Comparison of ENCODE assay signal across 11 cellular contexts in genomic region chr5:135887881-135888614, GRCh38. TPM values are rescaled to one million over a fixed set of nuclear protein-coding genes. Genes with fewer than 3 reads are reported as not detected.
DNase-seq lines count a peak whose midpoint lies in the region; ATAC-seq and TF ChIP-seq lines count a peak whose summit lies in the region.
"Had no signal": no experiment of that assay in that cellular context is flagged by ENCODE, and none has a peak within 500 bp of the region (broad histone marks: within the 10 kb centered on the region; RNA-seq: fewer than 3 reads in every experiment).

No MANE protein-coding gene starts in this region.

- H3K79me2 ChIP-seq in mammary epithelial cell (ENCODE audit: insufficient read depth, low read length), result no peaks in the 10 kb centered on the region

- TF ChIP-seq CTCF in CD8-positive, alpha-beta T cell (IDR thresholded peaks at IDR 0.05), result no peak
- TF ChIP-seq CTCF in mammary epithelial cell (conservative IDR thresholded peaks at IDR 0.05 in 1 of 2, IDR thresholded peaks at IDR 0.05 in 1 of 2; ENCODE audit: extremely low read depth in 1 of 2, insufficient read depth in 1 of 2, low read depth in 1 of 2, low read length in 2 of 2) (no peak), lower lobe of right lung (IDR thresholded peaks at IDR 0.05) (no peak), coronary artery (IDR thresholded peaks at IDR 0.05) (no peak)

- BruUV-seq in mammary epithelial cell (replicated peaks; lab: Mats Ljungman, UMichigan), result no TSS peak

- H3K9me3 Mint-ChIP-seq in CD8-positive, alpha-beta T cell, result no peaks in the 10 kb centered on the region
- H3K9me3 Mint-ChIP-seq: activated CD4-positive, alpha-beta memory T cell treated with anti-CD3 and anti-CD28 coated beads, Interleukin-2, amount 10 ng/mL, durations not matched to agents 7 days and 5 days; central memory CD8-positive, alpha-beta T cell had no signal

- DNase-seq in CD8-positive, alpha-beta T cell, result no peak
- no peak for DNase-seq in mammary epithelial cell
- DNase-seq in lower lobe of right lung, result no peak
- no peak for DNase-seq in coronary artery (ENCODE audit: low spot score)
- no peak for DNase-seq in hippocampal formation (lab: John Stamatoyannopoulos, UW)

- H3K27me3 ChIP-seq in CD8-positive, alpha-beta T cell (ENCODE audit: insufficient read depth, low read length), result no peaks in the 10 kb centered on the region
- H3K27me3 ChIP-seq in HUES6 (ENCODE audit: control insufficient read depth, insufficient read depth, low read length) (peaks cover 27% of the 10 kb centered on the region), mammary epithelial cell (ENCODE audit: insufficient read depth, low read length) (no peaks in the 10 kb centered on the region), lower lobe of right lung (ENCODE audit: low read depth) (peaks cover 14% of the 10 kb centered on the region)

- dilution Hi-C loops in mammary epithelial cell (cut with HindIII; ENCODE audit: low sequenced_read_pairs), result loop anchor here (25.0 kb wide), 1 partner anchor 324 kb away; no protein-coding TSS in a partner anchor

- no peak overlapping the region for H3K27ac ChIP-seq in CD8-positive, alpha-beta T cell (ENCODE audit: low read depth, low read length)
- no peak overlapping the region for H3K27ac ChIP-seq in HUES6 (ENCODE audit: low read depth, low read length)
- H3K27ac ChIP-seq in mammary epithelial cell (ENCODE audit: insufficient read depth, low read depth, low read length), result no peak overlapping the region
- H3K27ac ChIP-seq in lower lobe of right lung, result no peak overlapping the region
- no peak overlapping the region for H3K27ac ChIP-seq in coronary artery

- H3K36me3 Mint-ChIP-seq in CD8-positive, alpha-beta T cell, result no peaks in the 10 kb centered on the region

- intact Hi-C loops in CD8-positive, alpha-beta T cell (cut with DNase I, micrococcal nuclease), result loop anchor here (1.0 to 5.0 kb wide), 6 partner anchors 175 to 1609 kb away; partner anchors contain the start of gene SPOCK1 (in 1 of the 2)
- intact Hi-C loops in mammary epithelial cell (cut with micrococcal nuclease) (loop anchor here (1.0 to 10.0 kb wide), 7 partner anchors 57 to 887 kb away; no protein-coding TSS in a partner anchor), lower lobe of right lung (cut with DNase I) (loop anchor here (5.0 kb wide), 1 partner anchor 324 kb away; no protein-coding TSS in a partner anchor)

- 90% methylated on average over 13 of the region's 13 CpGs for WGBS in mammary epithelial cell (ENCODE audit: low coverage, missing lambda C conversion rate)

- H3K9ac ChIP-seq in HUES6 (ENCODE audit: low read length) (no peak overlapping the region), mammary epithelial cell (ENCODE audit: insufficient read depth, low read length) (no peak overlapping the region)

- H2AFZ ChIP-seq in mammary epithelial cell (ENCODE audit: low read depth, low read length), result peak overlapping the region; percentile 40

- H3K4me2 ChIP-seq in mammary epithelial cell (ENCODE audit: insufficient read depth, low read depth, low read length), result no peak overlapping the region

- H4K20me1 ChIP-seq in mammary epithelial cell (ENCODE audit: insufficient read depth, low read length), result no peaks in the 10 kb centered on the region

- H3K9me3 ChIP-seq in CD8-positive, alpha-beta T cell (ENCODE audit: low read length), result no peaks in the 10 kb centered on the region
- no peaks in the 10 kb centered on the region for H3K9me3 ChIP-seq in HUES6 (ENCODE audit: control insufficient read depth, insufficient read depth, low read depth, low read length)
- H3K9me3 ChIP-seq in mammary epithelial cell (replicated peaks; ENCODE audit: insufficient read depth, low read length), result no peaks in the 10 kb centered on the region
- H3K9me3 ChIP-seq in lower lobe of right lung, result no peaks in the 10 kb centered on the region

- H3K27me3 Mint-ChIP-seq in CD8-positive, alpha-beta T cell (ENCODE audit: low read depth), result peaks cover 13% of the 10 kb centered on the region

- ATAC-seq in CD8-positive, alpha-beta T cell, result no peak
- ATAC-seq in lower lobe of right lung (peak; percentile 35 to 45), HG02798 (IDR thresholded peaks at IDR 0.05; ENCODE audit: poor library complexity, unreplicated experiment) (no peak), HG03457 (IDR thresholded peaks at IDR 0.05; ENCODE audit: unreplicated experiment) (no peak)

- CTCF ChIA-PET in CD8-positive, alpha-beta T cell (lab: Charles Lee), result interaction anchor here (0.7 to 1.6 kb wide), 6 partner anchors 17 to 336 kb away, joined by 3 to 4 read pairs (median 3); no protein-coding TSS in a partner anchor
- CTCF ChIA-PET in mammary epithelial cell (lab: Charles Lee; ENCODE audit: low non-redundant PET), result no interaction called here

- H3K4me1 Mint-ChIP-seq in CD8-positive, alpha-beta T cell (ENCODE audit: low read depth), result peaks cover 14% of the 10 kb centered on the region

- no peak overlapping the region for H3K27ac Mint-ChIP-seq in CD8-positive, alpha-beta T cell
- H3K27ac Mint-ChIP-seq: activated CD4-positive, alpha-beta memory T cell treated with anti-CD3 and anti-CD28 coated beads, Interleukin-2, amount 10 ng/mL, durations not matched to agents 7 days and 5 days had no signal

- no peak overlapping the region for H3K4me3 ChIP-seq in CD8-positive, alpha-beta T cell (ENCODE audit: low read depth, low read length)
- peak overlapping the region; percentile 35; the same call in 1 of the 2 replicates for H3K4me3 ChIP-seq in HUES6 (ENCODE audit: low read depth, low read length)
- no peak overlapping the region for H3K4me3 ChIP-seq in mammary epithelial cell (replicated peaks in 1 of 3; ENCODE audit: insufficient read depth in 1 of 3, low read depth in 2 of 3, low read length in 3 of 3)
- H3K4me3 ChIP-seq in lower lobe of right lung, result no peak overlapping the region
- H3K4me3 ChIP-seq in coronary artery, result no peak overlapping the region

- no peaks in the 10 kb centered on the region for H3K4me1 ChIP-seq in CD8-positive, alpha-beta T cell (ENCODE audit: insufficient read depth, low read length)
- H3K4me1 ChIP-seq in HUES6 (ENCODE audit: control insufficient read depth, insufficient read depth, low read length) (peaks cover 9% of the 10 kb centered on the region; the same call in 1 of the 2 replicates), mammary epithelial cell (ENCODE audit: insufficient read depth, low read length) (peaks cover 3% of the 10 kb centered on the region), lower lobe of right lung (peaks cover 18% of the 10 kb centered on the region)

- no peaks in the 10 kb centered on the region for H3K36me3 ChIP-seq in CD8-positive, alpha-beta T cell (ENCODE audit: insufficient read depth, low read length)
- H3K36me3 ChIP-seq in HUES6 (ENCODE audit: control insufficient read depth, insufficient read depth, low read length) (no peaks in the 10 kb centered on the region), mammary epithelial cell (ENCODE audit: insufficient read depth, low read length) (no peaks in the 10 kb centered on the region), lower lobe of right lung (no peaks in the 10 kb centered on the region)

- peak overlapping the region; percentile 35 for H3K4me3 Mint-ChIP-seq in CD8-positive, alpha-beta T cell
- H3K4me3 Mint-ChIP-seq: activated CD4-positive, alpha-beta memory T cell treated with anti-CD3 and anti-CD28 coated beads, Interleukin-2, amount 10 ng/mL, durations not matched to agents 7 days and 5 days; central memory CD8-positive, alpha-beta T cell had no signal

- POLR2A ChIA-PET in CD8-positive, alpha-beta T cell (lab: Charles Lee), result no interaction called here

- in situ Hi-C loops in mammary epithelial cell (cut with MboI; ENCODE audit: low sequenced_read_pairs in 2 of 2), result loop anchor here (5.0 to 10.0 kb wide), 3 partner anchors 187 to 327 kb away; no protein-coding TSS in a partner anchor

RNA-seq across cellular contexts. Expression of gene IL9, which starts 7.6 kb away (rescaled TPM):
- total RNA-seq in CD8-positive, alpha-beta T cell, result not detected
- total RNA-seq in mammary epithelial cell (not detected), lower lobe of right lung (not detected)
- polyA plus RNA-seq in mammary epithelial cell, result not detected
- polyA minus RNA-seq in mammary epithelial cell, result not detected
- total RNA-seq: activated CD4-positive, alpha-beta memory T cell treated with anti-CD3 and anti-CD28 coated beads, Interleukin-2, amount 10 ng/mL, durations not matched to agents 7 days and 5 days; posterior vena cava had no signal

RNA-seq across cellular contexts. Expression of gene SLC25A48, which starts 53.6 kb away (rescaled TPM):
- total RNA-seq in CD8-positive, alpha-beta T cell, result not detected
- under 1 TPM in 1 of 2 donors, not detected in 1; 0.17 TPM for total RNA-seq in mammary epithelial cell
- 0.05 TPM for polyA plus RNA-seq in mammary epithelial cell
- not detected for polyA minus RNA-seq in mammary epithelial cell
- total RNA-seq in lower lobe of right lung, result 0.24 TPM
- total RNA-seq: activated CD4-positive, alpha-beta memory T cell treated with anti-CD3 and anti-CD28 coated beads, Interleukin-2, amount 10 ng/mL, durations not matched to agents 7 days and 5 days had no signal

Comparison
In these comparisons a context has a peak if more than half of its experiments do, and no peak if none do; other contexts are left out.
1. ATAC-seq: peak in lower lobe of right lung (2 of 2); none in CD8-positive, alpha-beta T cell (single experiment), HG02798 (single experiment) and HG03457 (single experiment).